In genomic region chr12:114685320-114685781, GRCh38 we compare ENCODE assay signal across 9 cellular contexts. TPM values are rescaled to one million over a fixed set of nuclear protein-coding genes. Genes with fewer than 3 reads are reported as not detected.
A peak's percentile ranks its signal among the peaks of the same experiment; 100 is the strongest.
DNase-seq lines count a peak whose midpoint lies in the region; ATAC-seq and TF ChIP-seq lines count a peak whose summit lies in the region.
"Had no signal": no experiment of that assay in that cellular context is flagged by ENCODE, and none has a peak within 500 bp of the region (broad histone marks: within the 10 kb centered on the region; RNA-seq: fewer than 3 reads in every experiment).

No MANE protein-coding gene starts in this region.

- peaks cover 43% of the 10 kb centered on the region for H3K4me1 Mint-ChIP-seq in activated naive CD4-positive, alpha-beta T cell treated with anti-CD3 and anti-CD28 coated beads, Interleukin-2, amount 50 U/mL, for 24 hours

- no peaks in the 10 kb centered on the region for H3K36me3 ChIP-seq in liver (ENCODE audit: control insufficient read depth in 4 of 4, insufficient read depth in 3 of 4, low read depth in 1 of 4, low read length in 3 of 4)
- no peaks in the 10 kb centered on the region for H3K36me3 ChIP-seq in tibial artery

- DNase-seq in activated naive CD4-positive, alpha-beta T cell (lab: John Stamatoyannopoulos, UW) = no peak
- DNase-seq in astrocyte of the cerebellum (ENCODE audit: low read depth) (no peak), tibial artery (no peak)
- DNase-seq: DMS53 had no signal

- no peak for TF ChIP-seq RAD21 in liver (IDR thresholded peaks at IDR 0.05)

- intact Hi-C loops in tibial artery (cut with DNase I; ENCODE audit: low total_unique reads) = no loop called here

- H3K27ac ChIP-seq in liver (ENCODE audit: low read depth in 1 of 2, low read length in 2 of 2) (peak overlapping the region; percentile 93 to 95), tibial artery (peak overlapping the region; percentile 81 to 85)

- no peak for TF ChIP-seq CTCF in astrocyte of the cerebellum (IDR thresholded peaks at IDR 0.05; ENCODE audit: low read depth, low read length, missing control alignments)
- no peak for TF ChIP-seq CTCF in liver (IDR thresholded peaks at IDR 0.05; ENCODE audit: low read depth, low read length, missing input control)
- TF ChIP-seq CTCF in tibial artery (IDR thresholded peaks at IDR 0.05) = no peak

- no peaks in the 10 kb centered on the region for H3K36me3 Mint-ChIP-seq in activated naive CD4-positive, alpha-beta T cell treated with anti-CD3 and anti-CD28 coated beads, Interleukin-2, amount 50 U/mL, for 24 hours

- H3K4me3 ChIP-seq in astrocyte of the cerebellum (ENCODE audit: low read depth, low read length) (peak overlapping the region; percentile 90), liver (ENCODE audit: low read depth in 1 of 3, low read length in 3 of 3) (peak overlapping the region in 2 of 3 donors; percentile 53 to 79), tibial artery (peak overlapping the region; percentile 58 to 74)

- peaks cover 2 to 12% (median 5%) of the 10 kb centered on the region in 4 donors for H3K4me1 ChIP-seq in liver (ENCODE audit: control insufficient read depth in 4 of 4, insufficient read depth in 4 of 4, low read length in 3 of 4)
- H3K4me1 ChIP-seq in tibial artery = peaks cover 0 to 27% (median 8%) of the 10 kb centered on the region in 4 donors

- H3K9me3 ChIP-seq in liver (ENCODE audit: control insufficient read depth in 4 of 4, low read length in 3 of 4) = no peaks in the 10 kb centered on the region
- H3K9me3 ChIP-seq in tibial artery = no peaks in the 10 kb centered on the region

- no peak overlapping the region for H3K27ac Mint-ChIP-seq in activated naive CD4-positive, alpha-beta T cell treated with anti-CD3 and anti-CD28 coated beads, Interleukin-2, amount 50 U/mL, for 24 hours

- H3K27me3 ChIP-seq in liver (ENCODE audit: control insufficient read depth in 4 of 4, insufficient read depth in 4 of 4, low read length in 3 of 4) (no peaks in the 10 kb centered on the region), tibial artery (peaks cover 0 to 31% of the 10 kb centered on the region in 2 donors)

- no peaks in the 10 kb centered on the region for H3K9me3 Mint-ChIP-seq in activated naive CD4-positive, alpha-beta T cell treated with anti-CD3 and anti-CD28 coated beads, Interleukin-2, amount 50 U/mL, for 24 hours

- ATAC-seq in HG03095 (IDR thresholded peaks at IDR 0.05; ENCODE audit: unreplicated experiment) (no peak), HG02884 (IDR thresholded peaks at IDR 0.05; ENCODE audit: unreplicated experiment) (no peak), GM21526 (IDR thresholded peaks at IDR 0.05; ENCODE audit: low FRiP score, unreplicated experiment) (no peak)

- peak overlapping the region in 1 of 2 donors; percentile 85 for H3K9ac ChIP-seq in liver (ENCODE audit: low read depth in 1 of 2, low read length in 2 of 2)

- H3K27me3 Mint-ChIP-seq in activated naive CD4-positive, alpha-beta T cell treated with anti-CD3 and anti-CD28 coated beads, Interleukin-2, amount 50 U/mL, for 24 hours = peaks cover 77% of the 10 kb centered on the region

- peak overlapping the region; percentile 63 for H3K4me3 Mint-ChIP-seq in activated naive CD4-positive, alpha-beta T cell treated with anti-CD3 and anti-CD28 coated beads, Interleukin-2, amount 50 U/mL, for 24 hours

- WGBS in liver = 66% methylated on average over 25 of the region's 25 CpGs

- in situ Hi-C loops in astrocyte of the cerebellum (cut with HindIII; ENCODE audit: low sequenced_read_pairs) = loop anchor here (5.0 to 25.0 kb wide), 3 partner anchors 462 to 1269 kb away; no protein-coding TSS in a partner anchor

TF ChIP-seq in liver, 16 proteins besides CTCF, POLR2A, EP300 and RAD21:
- TF ChIP-seq EGR1 (IDR thresholded peaks at IDR 0.05; ENCODE audit: low read depth in 2 of 2) = no peak
- no peak for TF ChIP-seq SP1 (IDR thresholded peaks at IDR 0.05)
- TF ChIP-seq, protein P1, sequence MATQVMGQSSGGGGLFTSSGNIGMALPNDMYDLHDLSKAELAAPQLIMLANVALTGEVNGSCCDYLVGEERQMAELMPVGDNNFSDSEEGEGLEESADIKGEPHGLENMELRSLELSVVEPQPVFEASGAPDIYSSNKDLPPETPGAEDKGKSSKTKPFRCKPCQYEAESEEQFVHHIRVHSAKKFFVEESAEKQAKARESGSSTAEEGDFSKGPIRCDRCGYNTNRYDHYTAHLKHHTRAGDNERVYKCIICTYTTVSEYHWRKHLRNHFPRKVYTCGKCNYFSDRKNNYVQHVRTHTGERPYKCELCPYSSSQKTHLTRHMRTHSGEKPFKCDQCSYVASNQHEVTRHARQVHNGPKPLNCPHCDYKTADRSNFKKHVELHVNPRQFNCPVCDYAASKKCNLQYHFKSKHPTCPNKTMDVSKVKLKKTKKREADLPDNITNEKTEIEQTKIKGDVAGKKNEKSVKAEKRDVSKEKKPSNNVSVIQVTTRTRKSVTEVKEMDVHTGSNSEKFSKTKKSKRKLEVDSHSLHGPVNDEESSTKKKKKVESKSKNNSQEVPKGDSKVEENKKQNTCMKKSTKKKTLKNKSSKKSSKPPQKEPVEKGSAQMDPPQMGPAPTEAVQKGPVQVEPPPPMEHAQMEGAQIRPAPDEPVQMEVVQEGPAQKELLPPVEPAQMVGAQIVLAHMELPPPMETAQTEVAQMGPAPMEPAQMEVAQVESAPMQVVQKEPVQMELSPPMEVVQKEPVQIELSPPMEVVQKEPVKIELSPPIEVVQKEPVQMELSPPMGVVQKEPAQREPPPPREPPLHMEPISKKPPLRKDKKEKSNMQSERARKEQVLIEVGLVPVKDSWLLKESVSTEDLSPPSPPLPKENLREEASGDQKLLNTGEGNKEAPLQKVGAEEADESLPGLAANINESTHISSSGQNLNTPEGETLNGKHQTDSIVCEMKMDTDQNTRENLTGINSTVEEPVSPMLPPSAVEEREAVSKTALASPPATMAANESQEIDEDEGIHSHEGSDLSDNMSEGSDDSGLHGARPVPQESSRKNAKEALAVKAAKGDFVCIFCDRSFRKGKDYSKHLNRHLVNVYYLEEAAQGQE (IDR thresholded peaks at IDR 0.05) = no peak
- no peak for TF ChIP-seq FOXA2 (IDR thresholded peaks at IDR 0.05)
- TF ChIP-seq TAF1 (conservative IDR thresholded peaks at IDR 0.05) = no peak
- TF ChIP-seq GABPA (IDR thresholded peaks at IDR 0.05 in 1 of 2, conservative IDR thresholded peaks at IDR 0.05 in 1 of 2) = no peak
- TF ChIP-seq, protein P2, sequence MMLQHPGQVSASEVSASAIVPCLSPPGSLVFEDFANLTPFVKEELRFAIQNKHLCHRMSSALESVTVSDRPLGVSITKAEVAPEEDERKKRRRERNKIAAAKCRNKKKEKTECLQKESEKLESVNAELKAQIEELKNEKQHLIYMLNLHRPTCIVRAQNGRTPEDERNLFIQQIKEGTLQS (IDR thresholded peaks at IDR 0.05) = no peak

RNA-seq across cellular contexts. Expression of gene TBX3, which starts 1.4 kb away (rescaled TPM):
- total RNA-seq in liver = 10 to 100 TPM in 1 of 2 donors, 1 to 10 TPM in 1; 5.8 to 23.0 TPM
- 10 to 100 TPM; 12.2 to 26.8 TPM for polyA plus RNA-seq in liver
